Comparison of ENCODE assay signal across 8 cellular contexts in the genomic region with DNA sequence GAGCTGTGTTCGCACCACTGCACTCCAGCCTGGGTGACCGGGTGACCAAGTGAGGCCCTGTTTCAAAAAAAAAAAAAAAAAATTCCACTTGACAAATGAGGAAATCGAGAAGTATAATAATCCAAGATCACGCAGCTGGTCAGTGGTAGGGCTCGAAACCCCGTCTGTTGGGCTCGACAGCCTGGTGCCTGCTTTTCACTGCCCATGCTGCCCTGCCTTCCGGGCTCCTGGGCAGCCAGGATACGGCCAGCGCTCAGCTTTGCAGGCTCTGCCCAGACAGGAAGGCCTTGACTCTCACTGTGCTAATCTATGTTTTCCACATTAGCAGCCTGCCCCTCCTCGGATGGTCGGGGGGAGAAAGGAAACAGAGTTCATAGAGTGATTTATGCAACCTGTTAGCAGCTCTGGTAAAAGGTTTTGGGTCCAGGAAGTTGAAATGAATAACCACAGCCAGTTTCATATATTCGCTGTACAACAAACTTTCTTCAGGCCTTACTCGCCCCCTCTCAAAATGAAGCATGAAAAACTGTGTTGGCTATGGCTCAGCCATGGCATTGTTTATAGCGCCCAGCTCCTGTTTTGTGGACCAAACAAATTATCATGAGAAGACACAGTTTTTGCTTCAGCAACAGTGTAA.
DNase-seq lines count a peak whose midpoint lies in the region; ATAC-seq and TF ChIP-seq lines count a peak whose summit lies in the region.

No MANE protein-coding gene starts in this region.

- ATAC-seq in GM18907 (IDR thresholded peaks at IDR 0.05; ENCODE audit: unreplicated experiment) (peak; percentile 58), HG03135 (IDR thresholded peaks at IDR 0.05; ENCODE audit: unreplicated experiment) (peak; percentile 67), HG03039 (IDR thresholded peaks at IDR 0.05; ENCODE audit: unreplicated experiment) (no peak)

- H3K27me3 ChIP-seq in ascending aorta: no peaks in the 10 kb centered on the region

- intact Hi-C loops in ascending aorta (cut with DNase I): no loop called here

- no peak overlapping the region for H3K4me3 ChIP-seq in ascending aorta

- no peaks in the 10 kb centered on the region for H3K9me3 ChIP-seq in ascending aorta

- H3K27ac ChIP-seq in ascending aorta: peak overlapping the region; percentile 26 to 42

- no peaks in the 10 kb centered on the region for H3K36me3 ChIP-seq in ascending aorta

- peaks cover 0 to 3% of the 10 kb centered on the region in 2 donors for H3K4me1 ChIP-seq in ascending aorta

- no peak for DNase-seq in ascending aorta (ENCODE audit: low spot score in 2 of 2)
- DNase-seq in pulmonary artery endothelial cell (ENCODE audit: low read depth, low spot score): peak; percentile 97
- no peak for DNase-seq in HUDEP-2 (lab: John Stamatoyannopoulos, UW; ENCODE audit: unreplicated experiment in 76 of 76)
- no peak for DNase-seq in iPS-NIHi11 (ENCODE audit: low spot score)
- no peak for DNase-seq in DMS 273 (lab: John Stamatoyannopoulos, UW; ENCODE audit: unreplicated experiment)

- TF ChIP-seq CTCF in ascending aorta (IDR thresholded peaks at IDR 0.05): no peak
